10 cellular contexts compared by ENCODE assay signal in genomic region chr7:124996778-124997177, GRCh38.
DNase-seq lines count a peak whose midpoint lies in the region; ATAC-seq and TF ChIP-seq lines count a peak whose summit lies in the region.
"Had no signal": no experiment of that assay in that cellular context is flagged by ENCODE, and none has a peak within 500 bp of the region (broad histone marks: within the 10 kb centered on the region; RNA-seq: fewer than 3 reads in every experiment).

No MANE protein-coding gene starts in this region.

- no peak overlapping the region for H2AFZ ChIP-seq in H9 (ENCODE audit: low read length)

- no peak overlapping the region for H3T11ph ChIP-seq in H9 (ENCODE audit: low read length)

- no peak overlapping the region for H2AK5ac ChIP-seq in H9 (ENCODE audit: insufficient read length, low read length)

- H4K20me1 ChIP-seq in H9 (ENCODE audit: control insufficient read depth, insufficient read depth, insufficient read length): no peaks in the 10 kb centered on the region

- H3K4me1 Mint-ChIP-seq in H9: no peaks in the 10 kb centered on the region
- no peaks in the 10 kb centered on the region for H3K4me1 Mint-ChIP-seq in stimulated activated effector memory CD8-positive, alpha-beta T cell treated with anti-CD3 and anti-CD28 coated beads, Interleukin-12 subunit alpha, Interleukin-12 subunit beta, amount 100 ng/mL, for 72 hours

- no peak for TF ChIP-seq EP300 in esophagus muscularis mucosa (IDR thresholded peaks at IDR 0.05)

- H3K4me3 ChIP-seq in GM12865 (ENCODE audit: low read depth, low read length): no peak overlapping the region
- H3K4me3 ChIP-seq in iPS DF 6.9 (ENCODE audit: low read length): no peak overlapping the region
- H3K4me3 ChIP-seq in esophagus muscularis mucosa: no peak overlapping the region
- no peak overlapping the region for H3K4me3 ChIP-seq in effector memory CD4-positive, alpha-beta T cell (ENCODE audit: insufficient read depth, low read depth, low read length, poor library complexity, severe bottlenecking)
- H3K4me3 ChIP-seq: gastrocnemius medialis, MG63 had no signal

- DNase-seq in GM12865 (ENCODE audit: low read depth) (peak; percentile 27), H9 (peak; percentile 36), NCI-H69 (lab: John Stamatoyannopoulos, UW) (peak; percentile 26), iPS DF 6.9 (ENCODE audit: low read depth, low spot score) (peak; percentile 11), esophagus muscularis mucosa (ENCODE audit: extremely low spot score) (no peak)
- no peak for DNase-seq in stimulated activated effector memory CD8-positive, alpha-beta T cell treated with anti-CD3 and anti-CD28 coated beads, Interleukin-12 subunit alpha, Interleukin-12 subunit beta, amount 100 ng/mL, for 72 hours (ENCODE audit: low spot score in 2 of 2)
- no peak for DNase-seq in effector memory CD4-positive, alpha-beta T cell
- DNase-seq: gastrocnemius medialis, MG63 had no signal

- H2BK12ac ChIP-seq in H9 (ENCODE audit: insufficient read length, low read depth, low read length): no peak overlapping the region

- no peak overlapping the region for H4K5ac ChIP-seq in H9 (ENCODE audit: insufficient read length, low read depth, low read length)

- H3K4ac ChIP-seq in H9 (ENCODE audit: low read depth, low read length): no peak overlapping the region

- no peak overlapping the region for H2BK20ac ChIP-seq in H9 (ENCODE audit: low read depth, low read length, poor library complexity, severe bottlenecking)

- H3K9me3 ChIP-seq in H9 (ENCODE audit: control insufficient read depth, low read depth, low read length) (peaks cover 9% of the 10 kb centered on the region), iPS DF 6.9 (ENCODE audit: control insufficient read depth, insufficient read depth, low read length) (no peaks in the 10 kb centered on the region), esophagus muscularis mucosa (no peaks in the 10 kb centered on the region)
- no peaks in the 10 kb centered on the region for H3K9me3 ChIP-seq in effector memory CD4-positive, alpha-beta T cell (ENCODE audit: control insufficient read depth, low read length)
- H3K9me3 ChIP-seq: gastrocnemius medialis, MG63 had no signal

- no peaks in the 10 kb centered on the region for H3K4me1 ChIP-seq in H9 (ENCODE audit: insufficient read depth, low read length)
- H3K4me1 ChIP-seq in iPS DF 6.9 (ENCODE audit: control insufficient read depth, insufficient read depth, low read length): no peaks in the 10 kb centered on the region
- no peaks in the 10 kb centered on the region for H3K4me1 ChIP-seq in esophagus muscularis mucosa
- no peaks in the 10 kb centered on the region for H3K4me1 ChIP-seq in effector memory CD4-positive, alpha-beta T cell (ENCODE audit: control insufficient read depth, insufficient read depth, low read length, poor library complexity, severe bottlenecking)
- H3K4me1 ChIP-seq: gastrocnemius medialis had no signal

- H3K36me3 ChIP-seq in iPS DF 6.9 (ENCODE audit: control insufficient read depth, insufficient read depth, low read length) (no peaks in the 10 kb centered on the region), esophagus muscularis mucosa (no peaks in the 10 kb centered on the region)
- H3K36me3 ChIP-seq in effector memory CD4-positive, alpha-beta T cell (ENCODE audit: control insufficient read depth, insufficient read depth, low read length): no peaks in the 10 kb centered on the region
- H3K36me3 ChIP-seq: gastrocnemius medialis, MG63 had no signal

- H3K56ac ChIP-seq in H9 (ENCODE audit: insufficient read length, low read depth, low read length): no peak overlapping the region

- no peak overlapping the region for H3K4me3 Mint-ChIP-seq in H9
- H3K4me3 Mint-ChIP-seq in stimulated activated effector memory CD8-positive, alpha-beta T cell treated with anti-CD3 and anti-CD28 coated beads, Interleukin-12 subunit alpha, Interleukin-12 subunit beta, amount 100 ng/mL, for 72 hours: no peak overlapping the region

- no peak overlapping the region for H2BK15ac ChIP-seq in H9 (ENCODE audit: low read depth, low read length)

- no CpG with 5 or more reads among the region's 4 CpGs for WGBS in H9 (ENCODE audit: extremely low coverage, insufficient read length, low lambda C conversion rate)
- WGBS in iPS DF 6.9 (ENCODE audit: insufficient coverage, insufficient read length): no CpG with 5 or more reads among the region's 4 CpGs
- 81% methylated on average over 4 of the region's 4 CpGs for WGBS in esophagus muscularis mucosa

- no peak overlapping the region for H4K8ac ChIP-seq in H9 (replicated peaks; ENCODE audit: insufficient read length, low read depth, low read length)

- no peaks in the 10 kb centered on the region for H3K79me2 ChIP-seq in H9 (ENCODE audit: insufficient read depth, low read length)

- H3K9me3 Mint-ChIP-seq in H9: peaks cover 4 to 5% of the 10 kb centered on the region in 2 experiments; a peak in 2 of 5 replicates
- peaks cover 6% of the 10 kb centered on the region for H3K9me3 Mint-ChIP-seq in stimulated activated effector memory CD8-positive, alpha-beta T cell treated with anti-CD3 and anti-CD28 coated beads, Interleukin-12 subunit alpha, Interleukin-12 subunit beta, amount 100 ng/mL, for 72 hours

- H3K9ac ChIP-seq in H9 (ENCODE audit: extremely low read depth, insufficient read length, low read length): no peak overlapping the region

- no peak overlapping the region for H2BK120ac ChIP-seq in H9 (ENCODE audit: low read depth, low read length, poor library complexity, severe bottlenecking)

- H3K27ac ChIP-seq in H9 (ENCODE audit: insufficient read length, low read depth, low read length) (no peak overlapping the region), iPS DF 6.9 (ENCODE audit: low read length) (no peak overlapping the region), esophagus muscularis mucosa (replicated peaks in 1 of 4) (no peak overlapping the region)
- H3K27ac ChIP-seq in effector memory CD4-positive, alpha-beta T cell (ENCODE audit: insufficient read depth, low read length, poor library complexity, severe bottlenecking): no peak overlapping the region
- H3K27ac ChIP-seq: gastrocnemius medialis had no signal

- no peak overlapping the region for H3K18ac ChIP-seq in H9 (ENCODE audit: insufficient read length, low read depth, low read length)

- no peaks in the 10 kb centered on the region for H3K79me1 ChIP-seq in H9 (ENCODE audit: insufficient read depth, low read depth, low read length, poor library complexity, severe bottlenecking)

- H3K27me3 ChIP-seq in H9 (ENCODE audit: insufficient read depth, low read length) (no peaks in the 10 kb centered on the region), iPS DF 6.9 (ENCODE audit: control insufficient read depth, insufficient read depth, low read length) (no peaks in the 10 kb centered on the region), esophagus muscularis mucosa (no peaks in the 10 kb centered on the region)
- H3K27me3 ChIP-seq in effector memory CD4-positive, alpha-beta T cell (replicated peaks; ENCODE audit: control insufficient read depth, insufficient read depth, low read length, poor library complexity, severe bottlenecking): no peaks in the 10 kb centered on the region
- H3K27me3 ChIP-seq: gastrocnemius medialis, MG63 had no signal

- H3K27me3 Mint-ChIP-seq in H9 (ENCODE audit: low read depth): no peaks in the 10 kb centered on the region

- H3K23ac ChIP-seq in H9 (ENCODE audit: insufficient read length, low read depth, low read length): no peak overlapping the region

- no peaks in the 10 kb centered on the region for H3K23me2 ChIP-seq in H9 (ENCODE audit: insufficient read length, low read depth, low read length, poor library complexity, severe bottlenecking)

- no peak for TF ChIP-seq CTCF in GM12865 (IDR thresholded peaks at IDR 0.05; ENCODE audit: insufficient read depth, low read depth, low read length, missing control alignments)
- TF ChIP-seq CTCF in H9 (conservative IDR thresholded peaks at IDR 0.05): peak; percentile 57
- no peak for TF ChIP-seq CTCF in esophagus muscularis mucosa (IDR thresholded peaks at IDR 0.05)

- H3K36me3 Mint-ChIP-seq in H9 (ENCODE audit: insufficient read depth in 1 of 3, low read depth in 3 of 3): peaks cover 0 to 2% (median 0%) of the 10 kb centered on the region in 3 experiments; a peak in 2 of 7 replicates
- H3K36me3 Mint-ChIP-seq in stimulated activated effector memory CD8-positive, alpha-beta T cell treated with anti-CD3 and anti-CD28 coated beads, Interleukin-12 subunit alpha, Interleukin-12 subunit beta, amount 100 ng/mL, for 72 hours: no peaks in the 10 kb centered on the region

- H3K27ac Mint-ChIP-seq in H9: no peak overlapping the region
- no peak overlapping the region for H3K27ac Mint-ChIP-seq in stimulated activated effector memory CD8-positive, alpha-beta T cell treated with anti-CD3 and anti-CD28 coated beads, Interleukin-12 subunit alpha, Interleukin-12 subunit beta, amount 100 ng/mL, for 72 hours

- no peak overlapping the region for H3K4me2 ChIP-seq in H9 (ENCODE audit: insufficient read depth, insufficient read length, low read length)

- no peak overlapping the region for H3K14ac ChIP-seq in H9 (ENCODE audit: insufficient read depth, low read length)

- TF ChIP-seq POLR2A in esophagus muscularis mucosa (IDR thresholded peaks at IDR 0.05; ENCODE audit: low read depth): no peak

- no peak overlapping the region for H2BK5ac ChIP-seq in H9 (ENCODE audit: insufficient read length, low read length)

- no peak for ATAC-seq in stimulated activated effector memory CD8-positive, alpha-beta T cell treated with anti-CD3 and anti-CD28 coated beads, Interleukin-12 subunit alpha, Interleukin-12 subunit beta, amount 100 ng/mL, for 72 hours
- ATAC-seq: gastrocnemius medialis, Right ventricle myocardium inferior had no signal

- intact Hi-C loops in esophagus muscularis mucosa (cut with DNase I): no loop called here

- no peak overlapping the region for H4K91ac ChIP-seq in H9 (ENCODE audit: insufficient read length, low read depth, low read length)

Comparison
In these comparisons a context has a peak if more than half of its experiments do, and no peak if none do; other contexts are left out.
1. DNase-seq: peak in GM12865 (single experiment), H9 (single experiment), NCI-H69 (single experiment) and iPS DF 6.9 (single experiment); none in stimulated activated effector memory CD8-positive, alpha-beta T cell treated with anti-CD3 and anti-CD28 coated beads, Interleukin-12 subunit alpha, Interleukin-12 subunit beta, amount 100 ng/mL, for 72 hours (0 of 2), esophagus muscularis mucosa (single experiment) and effector memory CD4-positive, alpha-beta T cell (0 of 3).